21 cellular contexts compared by ENCODE assay signal in the genomic region with DNA sequence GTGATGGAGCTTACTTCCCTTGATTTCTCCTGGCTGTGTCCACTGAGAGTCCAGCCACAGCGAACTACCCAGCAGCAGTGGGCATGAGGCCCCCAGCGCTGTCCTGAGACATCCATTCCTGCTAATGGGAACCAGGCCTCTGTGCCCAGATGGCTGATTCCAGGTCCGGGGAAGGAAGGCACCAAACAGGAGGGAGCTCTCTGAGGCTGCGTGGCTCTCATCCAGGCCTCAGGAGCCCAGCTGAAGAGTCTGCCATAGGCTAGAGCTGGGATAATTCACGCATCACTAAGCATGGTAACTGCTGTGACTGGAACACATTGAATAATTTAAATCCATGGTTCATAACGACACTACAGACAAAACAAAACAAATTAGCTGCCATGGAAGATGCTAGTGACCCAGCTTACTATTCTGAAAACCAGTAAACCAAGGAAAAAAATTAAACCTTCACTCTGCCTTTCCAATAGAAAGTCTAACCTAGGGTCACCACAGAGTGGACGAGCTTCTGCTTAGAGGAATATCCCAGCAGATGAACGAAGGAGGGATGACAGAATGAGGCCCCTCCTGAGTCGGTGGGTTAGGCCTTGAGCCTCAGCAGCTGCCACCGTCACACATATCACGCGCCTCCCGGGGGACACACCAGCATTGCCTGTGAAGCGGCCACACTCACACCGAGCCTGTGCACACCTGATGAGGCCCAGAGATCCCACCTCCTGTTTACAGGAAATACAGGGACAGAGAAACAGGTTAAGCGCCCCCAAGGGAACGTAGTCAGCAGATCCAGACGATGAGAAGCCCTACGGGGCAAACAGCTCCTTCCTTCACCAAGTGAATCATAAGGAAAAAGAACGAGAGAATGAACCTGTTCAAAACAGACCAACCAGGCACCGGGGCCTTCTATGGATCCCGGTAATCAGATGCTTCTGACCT. TPM values are rescaled to one million over a fixed set of nuclear protein-coding genes. Genes with fewer than 3 reads are reported as not detected.
A peak's percentile ranks its signal among the peaks of the same experiment; 100 is the strongest.
DNase-seq lines count a peak whose midpoint lies in the region; ATAC-seq and TF ChIP-seq lines count a peak whose summit lies in the region.
"Had no signal": no experiment of that assay in that cellular context is flagged by ENCODE, and none has a peak within 500 bp of the region (broad histone marks: within the 10 kb centered on the region; RNA-seq: fewer than 3 reads in every experiment).

No MANE protein-coding gene starts in this region.

- no peak for TF ChIP-seq POLR2A in erythroblast (IDR thresholded peaks at IDR 0.05; ENCODE audit: low read length)

- no peak for ATAC-seq in right cardiac atrium
- ATAC-seq: activated naive CD8-positive, alpha-beta T cell treated with anti-CD3 and anti-CD28 coated beads, Interleukin-2, amount 50 U/mL, for 24 hours; left lung had no signal

- WGBS in right cardiac atrium = 86% methylated on average over 22 of the region's 22 CpGs

- no peaks in the 10 kb centered on the region for H3K27me3 ChIP-seq in right cardiac atrium (ENCODE audit: control insufficient read depth, insufficient read depth)
- H3K27me3 ChIP-seq: left lung, Peyer's patch had no signal

- H3K9me3 ChIP-seq in right cardiac atrium (ENCODE audit: control insufficient read depth, low read length) = no peaks in the 10 kb centered on the region
- H3K9me3 ChIP-seq: left lung, Peyer's patch had no signal

- no peak overlapping the region for H3K27ac ChIP-seq in right cardiac atrium (ENCODE audit: low read length)
- H3K27ac ChIP-seq: 22Rv1, C4-2B, left lung, Peyer's patch had no signal

- H3K4me3 ChIP-seq in right cardiac atrium (ENCODE audit: low read length) = no peak overlapping the region
- H3K4me3 ChIP-seq: left lung, Peyer's patch had no signal

- no peaks in the 10 kb centered on the region for H3K4me1 ChIP-seq in right cardiac atrium (ENCODE audit: control insufficient read depth, insufficient read depth, low read length)
- H3K4me1 ChIP-seq: left lung, Peyer's patch had no signal

- DNase-seq in NCI-H2081 (lab: John Stamatoyannopoulos, UW) (peak; percentile 14 to 48), NCI-H2081 treated with DMSO at 0.1 percent for 48 hours (lab: John Stamatoyannopoulos, UW) (no peak), NCI-H446 (lab: John Stamatoyannopoulos, UW) (peak; percentile 79 to 91), cerebellum (ENCODE audit: low spot score) (peak; percentile 94), retina (peak; percentile 88), midbrain (lab: John Stamatoyannopoulos, UW) (no peak), right cardiac atrium (no peak), erythroblast (lab: John Stamatoyannopoulos, UW) (no peak)
- DNase-seq: activated CD4-positive, alpha-beta memory T cell treated with anti-CD3 and anti-CD28 coated beads, Interleukin-2, amount 10 ng/mL, durations not matched to agents 7 days and 5 days; activated naive CD8-positive, alpha-beta T cell treated with anti-CD3 and anti-CD28 coated beads, Interleukin-2, amount 50 U/mL, for 24 hours; foreskin fibroblast; HFFc6; left lung; NCI-H1048; NCI-H510A; Peyer's patch; stimulated activated CD4-positive, alpha-beta T cell treated with anti-CD3 and anti-CD28 coated beads, Interleukin-12 subunit alpha, Interleukin-12 subunit beta, amount 100 ng/mL, for 4 hours; stimulated activated naive CD4-positive, alpha-beta T cell had no signal

- intact Hi-C loops in right cardiac atrium (cut with DNase I) = no loop called here

RNA-seq across cellular contexts. Expression of a gene that starts 25.0 kb away (rescaled TPM):
- total RNA-seq in cerebellum = 21.0 TPM
- 10 to 100 TPM; 46.8 to 60.3 (median 54.2) TPM for total RNA-seq in right cardiac atrium
- polyA plus RNA-seq in right cardiac atrium = 23.3 TPM

RNA-seq across cellular contexts. Expression of a gene that starts 35.7 kb away (rescaled TPM):
- total RNA-seq in cerebellum (31.0 TPM), right cardiac atrium (10 to 100 TPM; 33.2 to 41.2 (median 35.0) TPM)
- 8.7 TPM for polyA plus RNA-seq in right cardiac atrium

RNA-seq across cellular contexts. Expression of a gene that starts 36.0 kb away (rescaled TPM):
- total RNA-seq in cerebellum (7.2 TPM), right cardiac atrium (1 to 10 TPM; 2.9 to 6.1 (median 4.5) TPM)
- 2.6 TPM for polyA plus RNA-seq in right cardiac atrium

RNA-seq across cellular contexts. Expression of a gene that starts 48.7 kb away (rescaled TPM):
- total RNA-seq in cerebellum = 1.7 TPM
- 100 to 1,000 TPM in 2 of 4 donors, 10 to 100 TPM in 2; 44.2 to 120 (median 95.0) TPM for total RNA-seq in right cardiac atrium
- polyA plus RNA-seq in right cardiac atrium = 243 TPM
- total RNA-seq: activated CD4-positive, alpha-beta memory T cell treated with anti-CD3 and anti-CD28 coated beads, Interleukin-2, amount 10 ng/mL, durations not matched to agents 7 days and 5 days; Peyer's patch; urinary bladder had no signal

Comparison
In these comparisons a context has a peak if more than half of its experiments do, and no peak if none do; other contexts are left out.
1. DNase-seq: peak in NCI-H2081 (2 of 2), NCI-H446 (2 of 2), cerebellum (single experiment) and retina (single experiment); none in NCI-H2081 treated with DMSO at 0.1 percent for 48 hours (single experiment), midbrain (single experiment), right cardiac atrium (0 of 3) and erythroblast (0 of 2).